In the genomic region with DNA sequence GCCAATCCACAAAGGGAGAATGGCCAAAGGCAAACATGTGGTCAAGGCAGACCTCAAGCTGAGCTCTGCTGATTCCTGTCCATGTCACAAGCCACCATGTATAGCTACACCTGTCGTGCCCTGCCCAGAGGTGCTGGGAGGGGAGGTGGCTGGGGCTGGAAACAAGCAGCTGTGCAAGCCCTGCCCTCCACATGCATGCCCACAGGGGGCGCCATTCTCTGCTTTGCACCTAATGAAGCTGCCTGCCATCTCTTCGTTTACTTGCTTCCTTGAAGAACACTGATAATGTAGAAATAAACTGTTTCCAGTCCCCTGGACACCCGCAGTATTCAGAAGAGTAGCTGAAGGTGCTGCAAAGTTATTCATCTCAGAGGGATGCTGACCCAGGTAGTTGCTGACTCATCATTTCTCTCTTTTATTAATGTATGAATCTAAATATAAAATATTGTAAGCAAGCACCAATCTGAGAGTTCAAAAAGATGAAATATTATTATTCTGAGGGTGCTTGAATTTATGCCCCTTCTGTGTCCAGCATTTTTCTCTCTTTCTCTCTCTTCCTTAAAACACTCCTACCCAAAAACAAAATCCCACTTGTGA, we compare ENCODE assay signal across 8 cellular contexts.
DNase-seq lines count a peak whose midpoint lies in the region; ATAC-seq and TF ChIP-seq lines count a peak whose summit lies in the region.

No MANE protein-coding gene starts in this region.

- no peaks in the 10 kb centered on the region for H3K4me1 Mint-ChIP-seq in activated CD4-positive, alpha-beta memory T cell treated with anti-CD3 and anti-CD28 coated beads, Interleukin-2, amount 10 ng/mL, durations not matched to agents 7 days and 5 days

- no peak overlapping the region for H3K27ac Mint-ChIP-seq in activated CD4-positive, alpha-beta memory T cell treated with anti-CD3 and anti-CD28 coated beads, Interleukin-2, amount 10 ng/mL, durations not matched to agents 7 days and 5 days

- ATAC-seq in foreskin keratinocyte, result no peak
- no peak for ATAC-seq in GM18873 (IDR thresholded peaks at IDR 0.05; ENCODE audit: low FRiP score, unreplicated experiment)
- no peak for ATAC-seq in HG03175 (IDR thresholded peaks at IDR 0.05; ENCODE audit: unreplicated experiment)
- ATAC-seq in GM21825 (IDR thresholded peaks at IDR 0.05; ENCODE audit: unreplicated experiment), result no peak

- TF ChIP-seq CTCF in foreskin keratinocyte (conservative IDR thresholded peaks at IDR 0.05), result peak; percentile 36

- H3K27me3 ChIP-seq in foreskin keratinocyte, result no peaks in the 10 kb centered on the region

- H3K4me3 Mint-ChIP-seq in activated CD4-positive, alpha-beta memory T cell treated with anti-CD3 and anti-CD28 coated beads, Interleukin-2, amount 10 ng/mL, durations not matched to agents 7 days and 5 days, result no peak overlapping the region

- no peaks in the 10 kb centered on the region for H3K36me3 Mint-ChIP-seq in activated CD4-positive, alpha-beta memory T cell treated with anti-CD3 and anti-CD28 coated beads, Interleukin-2, amount 10 ng/mL, durations not matched to agents 7 days and 5 days (ENCODE audit: low read depth)

- peak; percentile 4 for DNase-seq in CD1c-positive myeloid dendritic cell (ENCODE audit: extremely low spot score)
- DNase-seq in KBM-7, result peak; percentile 35
- peak; percentile 19 for DNase-seq in activated CD4-positive, alpha-beta memory T cell treated with anti-CD3 and anti-CD28 coated beads, Interleukin-2, amount 10 ng/mL, durations not matched to agents 7 days and 5 days
- no peak for DNase-seq in foreskin keratinocyte
- DNase-seq in stimulated activated CD4-positive, alpha-beta T cell treated with anti-CD3 and anti-CD28 coated beads, Interleukin-12 subunit alpha, Interleukin-12 subunit beta, amount 100 ng/mL, for 48 hours (ENCODE audit: low read depth in 2 of 3, low spot score in 1 of 3), result peak; percentile 8 to 33 (median 29)

- H3K9me3 Mint-ChIP-seq in activated CD4-positive, alpha-beta memory T cell treated with anti-CD3 and anti-CD28 coated beads, Interleukin-2, amount 10 ng/mL, durations not matched to agents 7 days and 5 days, result peaks cover 13% of the 10 kb centered on the region

- no peak overlapping the region for H3K27ac ChIP-seq in foreskin keratinocyte

- H3K4me1 ChIP-seq in foreskin keratinocyte, result no peaks in the 10 kb centered on the region

- CTCF ChIA-PET in activated CD4-positive, alpha-beta memory T cell treated with anti-CD3 and anti-CD28 coated beads, Interleukin-2, amount 10 ng/mL, durations not matched to agents 7 days and 5 days (lab: Charles Lee), result interaction anchor here (1.0 to 1.2 kb wide), 2 partner anchors 152 to 153 kb away, joined by 3 to 5 read pairs; no protein-coding TSS in a partner anchor

- POLR2A ChIA-PET in activated CD4-positive, alpha-beta memory T cell treated with anti-CD3 and anti-CD28 coated beads, Interleukin-2, amount 10 ng/mL, durations not matched to agents 7 days and 5 days (lab: Charles Lee), result no interaction called here

- H3K27me3 Mint-ChIP-seq in activated CD4-positive, alpha-beta memory T cell treated with anti-CD3 and anti-CD28 coated beads, Interleukin-2, amount 10 ng/mL, durations not matched to agents 7 days and 5 days, result no peaks in the 10 kb centered on the region

- in situ Hi-C loops in KBM-7 (cut with MboI; ENCODE audit: low pct_unique_long_range_greater_than_20kb, low sequenced_read_pairs), result no loop called here

Comparison
In these comparisons a context has a peak if more than half of its experiments do, and no peak if none do; other contexts are left out.
1. DNase-seq: peak in CD1c-positive myeloid dendritic cell (single experiment), KBM-7 (single experiment), activated CD4-positive, alpha-beta memory T cell treated with anti-CD3 and anti-CD28 coated beads, Interleukin-2, amount 10 ng/mL, durations not matched to agents 7 days and 5 days (single experiment) and stimulated activated CD4-positive, alpha-beta T cell treated with anti-CD3 and anti-CD28 coated beads, Interleukin-12 subunit alpha, Interleukin-12 subunit beta, amount 100 ng/mL, for 48 hours (3 of 3); none in foreskin keratinocyte (0 of 2).